9 cellular contexts compared by ENCODE assay signal in the genomic region with DNA sequence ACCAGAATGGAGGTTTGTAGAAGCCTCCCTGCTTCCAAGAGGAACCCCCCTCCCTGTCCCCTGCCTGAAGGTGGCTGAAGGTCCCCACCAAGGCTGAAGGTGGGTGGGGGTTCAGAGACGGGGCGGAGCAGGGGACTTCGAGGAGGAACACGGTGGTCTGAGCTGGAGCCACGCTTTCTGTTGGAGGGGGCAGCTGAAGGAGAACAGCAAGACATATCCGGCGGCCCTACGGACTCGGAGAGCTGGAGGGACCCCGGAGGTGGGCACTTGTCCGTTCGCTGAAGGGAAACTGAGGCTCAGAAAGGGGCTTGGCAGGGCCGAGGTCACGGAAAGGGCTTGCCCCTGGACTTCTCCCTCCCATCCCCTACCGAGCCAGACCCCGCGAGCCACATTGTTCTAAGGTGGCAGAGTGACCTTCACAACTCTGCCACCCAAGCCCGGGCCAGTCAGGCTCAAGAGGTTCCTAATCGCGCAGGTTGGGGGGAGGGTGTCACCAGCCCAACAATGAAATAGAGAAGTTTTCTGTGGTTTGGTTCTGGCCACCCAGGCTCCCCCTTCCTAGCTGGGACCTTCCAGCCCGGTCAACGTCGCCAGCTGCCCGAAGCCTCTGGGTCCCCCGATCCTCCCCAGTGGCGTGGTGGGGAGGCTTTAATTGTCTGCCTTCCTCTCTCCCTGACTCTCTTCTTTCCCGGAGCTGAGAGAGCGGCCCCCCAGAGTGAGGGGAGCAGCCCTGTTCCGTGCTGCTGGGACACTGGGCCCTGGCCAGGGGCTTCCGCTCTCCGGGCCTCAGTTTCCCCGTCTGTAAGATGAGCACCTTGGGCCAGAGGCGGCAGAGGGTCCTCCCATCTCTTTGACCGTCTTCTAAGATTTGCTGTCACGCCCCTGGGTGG. TPM values are rescaled to one million over a fixed set of nuclear protein-coding genes. Genes with fewer than 3 reads are reported as not detected.
DNase-seq lines count a peak whose midpoint lies in the region; ATAC-seq and TF ChIP-seq lines count a peak whose summit lies in the region.
"Had no signal": no experiment of that assay in that cellular context is flagged by ENCODE, and none has a peak within 500 bp of the region (broad histone marks: within the 10 kb centered on the region; RNA-seq: fewer than 3 reads in every experiment).

No MANE protein-coding gene starts in this region.

- H3K36me3 Mint-ChIP-seq in stimulated activated naive CD8-positive, alpha-beta T cell treated with anti-CD3 and anti-CD28 coated beads, Interleukin-15, Interleukin-2, amounts not matched to agents 100 ng/mL and 50 ng/mL, for 24 hours (ENCODE audit: low read depth): no peaks in the 10 kb centered on the region
- H3K36me3 Mint-ChIP-seq in activated T-helper 2 cell treated with anti-CD3 and anti-CD28 coated beads, Interferon-gamma antibody, Interleukin-2, Interleukin-4, amounts not matched to agents 10 μg/mL and 5 μg/mL and 100 μg/mL, durations not matched to agents 14 hours and 24 hours and 36 hours (ENCODE audit: low read depth): no peaks in the 10 kb centered on the region

- H3K9me3 ChIP-seq in OCI-LY3 (ENCODE audit: insufficient read depth, low read length): no peaks in the 10 kb centered on the region
- H3K9me3 ChIP-seq in tibial nerve: no peaks in the 10 kb centered on the region

- H3K4me1 ChIP-seq in OCI-LY3 (ENCODE audit: low read length) (peaks cover 45% of the 10 kb centered on the region), tibial nerve (peaks cover 0 to 61% (median 31%) of the 10 kb centered on the region in 4 donors)

- intact Hi-C loops in activated T-helper 2 cell treated with anti-CD3 and anti-CD28 coated beads, Interferon-gamma antibody, Interleukin-2, Interleukin-4, amounts not matched to agents 10 μg/mL and 5 μg/mL and 100 μg/mL, durations not matched to agents 14 hours and 24 hours and 36 hours (cut with micrococcal nuclease): no loop called here

- no peaks in the 10 kb centered on the region for H3K79me2 ChIP-seq in OCI-LY3 (ENCODE audit: low read length)

- peak overlapping the region; percentile 42; the same call in 1 of the 2 replicates for H2AFZ ChIP-seq in OCI-LY3 (ENCODE audit: low read depth, low read length)

- H3K9ac ChIP-seq in OCI-LY3 (ENCODE audit: low read length): peak overlapping the region; percentile 61

- no peak for DNase-seq in stimulated activated naive CD8-positive, alpha-beta T cell treated with anti-CD3 and anti-CD28 coated beads, Interleukin-15, Interleukin-2, amounts not matched to agents 100 U/mL and 50 U/mL, for 24 hours
- no peak for DNase-seq in tibial nerve (ENCODE audit: low spot score in 2 of 2)
- no peak for DNase-seq in DMS 273 (lab: John Stamatoyannopoulos, UW; ENCODE audit: unreplicated experiment)
- DNase-seq in activated T-helper 2 cell treated with anti-CD3 and anti-CD28 coated beads, Interferon-gamma antibody, Interleukin-2, Interleukin-4, amounts not matched to agents 10 μg/mL and 5 μg/mL and 100 μg/mL, durations not matched to agents 14 hours and 24 hours and 36 hours (ENCODE audit: low spot score): no peak
- DNase-seq: NCI-H2107 had no signal

- H3K27ac Mint-ChIP-seq in stimulated activated naive CD8-positive, alpha-beta T cell treated with anti-CD3 and anti-CD28 coated beads, Interleukin-15, Interleukin-2, amounts not matched to agents 100 ng/mL and 50 ng/mL, for 24 hours: no peak overlapping the region
- no peak overlapping the region for H3K27ac Mint-ChIP-seq in activated T-helper 2 cell treated with anti-CD3 and anti-CD28 coated beads, Interferon-gamma antibody, Interleukin-2, Interleukin-4, amounts not matched to agents 10 μg/mL and 5 μg/mL and 100 μg/mL, durations not matched to agents 14 hours and 24 hours and 36 hours

- H3K27ac ChIP-seq in OCI-LY3 (ENCODE audit: low read length): no peak overlapping the region
- H3K27ac ChIP-seq in tibial nerve: no peak overlapping the region

- TF ChIP-seq CTCF in OCI-LY3 (IDR thresholded peaks at IDR 0.05; ENCODE audit: low read depth, low read length): no peak
- no peak for TF ChIP-seq CTCF in tibial nerve (IDR thresholded peaks at IDR 0.05)

- peak overlapping the region; percentile 76 for H3K4me3 ChIP-seq in OCI-LY3 (ENCODE audit: low read length)
- H3K4me3 ChIP-seq in iPS-11a (ENCODE audit: low read depth, low read length): peak overlapping the region; percentile 30
- H3K4me3 ChIP-seq in tibial nerve: no peak overlapping the region

- H3K9me3 Mint-ChIP-seq in stimulated activated naive CD8-positive, alpha-beta T cell treated with anti-CD3 and anti-CD28 coated beads, Interleukin-15, Interleukin-2, amounts not matched to agents 100 ng/mL and 50 ng/mL, for 24 hours: no peaks in the 10 kb centered on the region
- H3K9me3 Mint-ChIP-seq in activated T-helper 2 cell treated with anti-CD3 and anti-CD28 coated beads, Interferon-gamma antibody, Interleukin-2, Interleukin-4, amounts not matched to agents 10 μg/mL and 5 μg/mL and 100 μg/mL, durations not matched to agents 14 hours and 24 hours and 36 hours: no peaks in the 10 kb centered on the region

- H3K36me3 ChIP-seq in OCI-LY3 (replicated peaks; ENCODE audit: low read depth, low read length) (no peaks in the 10 kb centered on the region), tibial nerve (no peaks in the 10 kb centered on the region)

- TF ChIP-seq EP300 in tibial nerve (IDR thresholded peaks at IDR 0.05): no peak

- 2 to 3% methylated on average over 30 to 33 of the region's 35 CpGs for WGBS in tibial nerve, 2 donors

- H4K20me1 ChIP-seq in OCI-LY3 (ENCODE audit: insufficient read depth, low read length): no peaks in the 10 kb centered on the region

- peaks cover 40% of the 10 kb centered on the region for H3K27me3 ChIP-seq in OCI-LY3 (ENCODE audit: low read depth, low read length)
- peaks cover 6 to 77% of the 10 kb centered on the region in 2 donors for H3K27me3 ChIP-seq in tibial nerve

- H3K4me3 Mint-ChIP-seq in stimulated activated naive CD8-positive, alpha-beta T cell treated with anti-CD3 and anti-CD28 coated beads, Interleukin-15, Interleukin-2, amounts not matched to agents 100 ng/mL and 50 ng/mL, for 24 hours: peak overlapping the region; percentile 66
- no peak overlapping the region for H3K4me3 Mint-ChIP-seq in activated T-helper 2 cell treated with anti-CD3 and anti-CD28 coated beads, Interferon-gamma antibody, Interleukin-2, Interleukin-4, amounts not matched to agents 10 μg/mL and 5 μg/mL and 100 μg/mL, durations not matched to agents 14 hours and 24 hours and 36 hours (ENCODE audit: low read depth)

- peak overlapping the region; percentile 88 for H3K4me2 ChIP-seq in OCI-LY3 (ENCODE audit: low read length)

- no peak for TF ChIP-seq POLR2A in tibial nerve (IDR thresholded peaks at IDR 0.05)

- no peak for ATAC-seq in stimulated activated naive CD8-positive, alpha-beta T cell treated with anti-CD3 and anti-CD28 coated beads, Interleukin-15, Interleukin-2, amounts not matched to agents 100 U/mL and 50 U/mL, for 24 hours
- ATAC-seq in HG02840 (IDR thresholded peaks at IDR 0.05; ENCODE audit: low FRiP score, unreplicated experiment): no peak

- peaks cover 44% of the 10 kb centered on the region for H3K27me3 Mint-ChIP-seq in stimulated activated naive CD8-positive, alpha-beta T cell treated with anti-CD3 and anti-CD28 coated beads, Interleukin-15, Interleukin-2, amounts not matched to agents 100 ng/mL and 50 ng/mL, for 24 hours
- H3K27me3 Mint-ChIP-seq in activated T-helper 2 cell treated with anti-CD3 and anti-CD28 coated beads, Interferon-gamma antibody, Interleukin-2, Interleukin-4, amounts not matched to agents 10 μg/mL and 5 μg/mL and 100 μg/mL, durations not matched to agents 14 hours and 24 hours and 36 hours (ENCODE audit: low read depth): peaks cover 49% of the 10 kb centered on the region

- H3K4me1 Mint-ChIP-seq in stimulated activated naive CD8-positive, alpha-beta T cell treated with anti-CD3 and anti-CD28 coated beads, Interleukin-15, Interleukin-2, amounts not matched to agents 100 ng/mL and 50 ng/mL, for 24 hours (ENCODE audit: low read depth): peaks cover 51% of the 10 kb centered on the region
- H3K4me1 Mint-ChIP-seq in activated T-helper 2 cell treated with anti-CD3 and anti-CD28 coated beads, Interferon-gamma antibody, Interleukin-2, Interleukin-4, amounts not matched to agents 10 μg/mL and 5 μg/mL and 100 μg/mL, durations not matched to agents 14 hours and 24 hours and 36 hours (ENCODE audit: low read depth): peaks cover 29% of the 10 kb centered on the region

RNA-seq across cellular contexts. Expression of gene KCNN1, which starts 15.5 kb away (rescaled TPM):
- under 1 TPM in 1 of 4 donors, not detected in 3; under 0.01 TPM for total RNA-seq in tibial nerve
- 0.14 and 0.16 TPM in 2 replicates for total RNA-seq in activated T-helper 2 cell treated with anti-CD3 and anti-CD28 coated beads, Interferon-gamma antibody, Interleukin-2, Interleukin-4, amounts not matched to agents 10 μg/mL and 5 μg/mL and 100 μg/mL, durations not matched to agents 14 hours and 24 hours and 36 hours

RNA-seq across cellular contexts. Expression of gene CCDC124, which starts 18.6 kb away (rescaled TPM):
- 10 to 100 TPM; 29.3 to 69.0 (median 33.9) TPM for total RNA-seq in tibial nerve
- total RNA-seq in activated T-helper 2 cell treated with anti-CD3 and anti-CD28 coated beads, Interferon-gamma antibody, Interleukin-2, Interleukin-4, amounts not matched to agents 10 μg/mL and 5 μg/mL and 100 μg/mL, durations not matched to agents 14 hours and 24 hours and 36 hours: 116 and 123 TPM in 2 replicates

RNA-seq across cellular contexts. Expression of gene ARRDC2, which starts 56.6 kb away (rescaled TPM):
- 100 to 1,000 TPM; 127 to 180 (median 177) TPM for total RNA-seq in tibial nerve
- total RNA-seq in activated T-helper 2 cell treated with anti-CD3 and anti-CD28 coated beads, Interferon-gamma antibody, Interleukin-2, Interleukin-4, amounts not matched to agents 10 μg/mL and 5 μg/mL and 100 μg/mL, durations not matched to agents 14 hours and 24 hours and 36 hours: 39.2 and 40.5 TPM in 2 replicates

Comparison
In these comparisons a context has a peak if more than half of its experiments do, and no peak if none do; other contexts are left out.
1. H3K4me3 ChIP-seq: peak in OCI-LY3 (single experiment) and iPS-11a (single experiment); none in tibial nerve (0 of 4).